In genomic region chr21:38852708-38853107, GRCh38 we compare ENCODE assay signal across 20 cellular contexts.
"Had no signal": no experiment of that assay in that cellular context is flagged by ENCODE, and none has a peak within 500 bp of the region (broad histone marks: within the 10 kb centered on the region; RNA-seq: fewer than 3 reads in every experiment).

No MANE protein-coding gene starts in this region.

- H3K4me2 ChIP-seq: neural progenitor cell had no signal

- DNase-seq: activated CD4-positive, alpha-beta T cell treated with anti-CD3 and anti-CD28 coated beads, Interleukin-2, amount 50 U/mL, for 48 hours; activated CD4-positive, CD25-positive, alpha-beta regulatory T cell treated with anti-CD3 and anti-CD28 coated beads, Interleukin-2, amount 50 U/mL, for 72 hours; activated CD8-positive, alpha-beta memory T cell treated with anti-CD3 and anti-CD28 coated beads, Interleukin-2, amount 10 ng/mL, durations not matched to agents 7 days and 5 days; activated naive CD4-positive, alpha-beta T cell treated with anti-CD3 and anti-CD28 coated beads, Interleukin-2, amount 10 ng/mL, durations not matched to agents 7 days and 5 days; activated T-cell treated with anti-CD3 and anti-CD28 coated beads, Interleukin-2, amount 50 U/mL, for 1 hour; foreskin melanocyte; head of caudate nucleus; left cardiac atrium; ovary; stimulated activated CD4-positive, alpha-beta T cell treated with anti-CD3 and anti-CD28 coated beads, Interleukin-12 subunit alpha, Interleukin-12 subunit beta, amount 100 ng/mL, for 4 hours; stimulated activated CD4-positive, alpha-beta T cell treated with anti-CD3 and anti-CD28 coated beads, Interleukin-2, amount 100 ng/mL, for 24 hours; T-cell; T-helper 9 cell; tibial artery had no signal

- H2AFZ ChIP-seq: neural progenitor cell had no signal

- H3K27ac ChIP-seq: neural progenitor cell, ovary, tibial artery had no signal

- H3K36me3 ChIP-seq: neural progenitor cell, ovary, tibial artery had no signal

- FAIRE-seq: colon, endometrium, urothelium cell line had no signal

- H3K9ac ChIP-seq: neural progenitor cell had no signal

- H3K4me1 ChIP-seq: neural progenitor cell had no signal

- H3K4me1 Mint-ChIP-seq: activated CD8-positive, alpha-beta memory T cell treated with anti-CD3 and anti-CD28 coated beads, Interleukin-2, amount 10 ng/mL, durations not matched to agents 7 days and 5 days; activated naive CD4-positive, alpha-beta T cell treated with anti-CD3 and anti-CD28 coated beads, Interleukin-2, amount 10 ng/mL, durations not matched to agents 7 days and 5 days; T-cell had no signal

- H3K27ac Mint-ChIP-seq: activated CD8-positive, alpha-beta memory T cell treated with anti-CD3 and anti-CD28 coated beads, Interleukin-2, amount 10 ng/mL, durations not matched to agents 7 days and 5 days; activated naive CD4-positive, alpha-beta T cell treated with anti-CD3 and anti-CD28 coated beads, Interleukin-2, amount 10 ng/mL, durations not matched to agents 7 days and 5 days; activated T-helper 2 cell treated with anti-CD3 and anti-CD28 coated beads, Interferon-gamma antibody, Interleukin-2, Interleukin-4, amounts not matched to agents 10 μg/mL and 5 μg/mL and 100 μg/mL, durations not matched to agents 14 hours and 24 hours and 36 hours; neural progenitor cell; T-cell had no signal

- H3K4me3 ChIP-seq: lung, neural progenitor cell, ovary, tibial artery had no signal

- H3K4me3 Mint-ChIP-seq: activated CD8-positive, alpha-beta memory T cell treated with anti-CD3 and anti-CD28 coated beads, Interleukin-2, amount 10 ng/mL, durations not matched to agents 7 days and 5 days; activated naive CD4-positive, alpha-beta T cell treated with anti-CD3 and anti-CD28 coated beads, Interleukin-2, amount 10 ng/mL, durations not matched to agents 7 days and 5 days; neural progenitor cell; T-cell had no signal

- H3K9me3 Mint-ChIP-seq: activated naive CD4-positive, alpha-beta T cell treated with anti-CD3 and anti-CD28 coated beads, Interleukin-2, amount 10 ng/mL, durations not matched to agents 7 days and 5 days; activated T-helper 2 cell treated with anti-CD3 and anti-CD28 coated beads, Interferon-gamma antibody, Interleukin-2, Interleukin-4, amounts not matched to agents 10 μg/mL and 5 μg/mL and 100 μg/mL, durations not matched to agents 14 hours and 24 hours and 36 hours; T-cell had no signal

- H3K9me3 ChIP-seq: ovary, tibial artery had no signal

- H3K27me3 ChIP-seq: neural progenitor cell, ovary, tibial artery had no signal

- ATAC-seq: activated CD8-positive, alpha-beta memory T cell treated with anti-CD3 and anti-CD28 coated beads, Interleukin-2, amount 10 ng/mL, durations not matched to agents 7 days and 5 days; T-cell had no signal

- H3K36me3 Mint-ChIP-seq: activated CD8-positive, alpha-beta memory T cell treated with anti-CD3 and anti-CD28 coated beads, Interleukin-2, amount 10 ng/mL, durations not matched to agents 7 days and 5 days; activated naive CD4-positive, alpha-beta T cell treated with anti-CD3 and anti-CD28 coated beads, Interleukin-2, amount 10 ng/mL, durations not matched to agents 7 days and 5 days; neural progenitor cell; T-cell had no signal
